ENCODE assay signal across 8 cellular contexts in genomic region chr9:93452710-93453046, GRCh38.
DNase-seq lines count a peak whose midpoint lies in the region; ATAC-seq and TF ChIP-seq lines count a peak whose summit lies in the region.

No MANE protein-coding gene starts in this region.

- TF ChIP-seq CTCF in WI38 (IDR thresholded peaks at IDR 0.05; ENCODE audit: low read depth, low read length) (no peak), nephron (IDR thresholded peaks at IDR 0.05; ENCODE audit: unreplicated experiment in 3 of 3) (no peak)

- DNase-seq in NCI-H2107 treated with DMSO at 0.1 percent for 48 hours (lab: John Stamatoyannopoulos, UW; ENCODE audit: unreplicated experiment) (peak; percentile 13), NCI-H2107 (lab: John Stamatoyannopoulos, UW) (no peak), epithelial cell of prostate (ENCODE audit: low read depth, low spot score) (no peak)

- H3K4me3 ChIP-seq in WI38 (ENCODE audit: low read depth, low read length), result peak overlapping the region; percentile 91

- H3K27ac ChIP-seq in epithelial cell of prostate, result peak overlapping the region; percentile 95

- ATAC-seq in HG02763 (IDR thresholded peaks at IDR 0.05; ENCODE audit: unreplicated experiment) (no peak), GM18873 (IDR thresholded peaks at IDR 0.05; ENCODE audit: low FRiP score, unreplicated experiment) (no peak), GM18867 (IDR thresholded peaks at IDR 0.05; ENCODE audit: unreplicated experiment) (no peak)

- peak overlapping the region; percentile 89 to 95 (median 94) for H3K27ac Mint-ChIP-seq in nephron

- H3K27me3 Mint-ChIP-seq in nephron (ENCODE audit: low read depth), result no peaks in the 10 kb centered on the region

- H3K9me3 Mint-ChIP-seq in nephron, result no peaks in the 10 kb centered on the region

- peaks cover 11% of the 10 kb centered on the region for H3K36me3 Mint-ChIP-seq in nephron (ENCODE audit: low read depth)

- peak overlapping the region; percentile 91 to 95 (median 94) for H3K4me3 Mint-ChIP-seq in nephron

- H3K4me1 Mint-ChIP-seq in nephron, result peaks cover 37% of the 10 kb centered on the region
